22 cellular contexts compared by ENCODE assay signal in the genomic region with DNA sequence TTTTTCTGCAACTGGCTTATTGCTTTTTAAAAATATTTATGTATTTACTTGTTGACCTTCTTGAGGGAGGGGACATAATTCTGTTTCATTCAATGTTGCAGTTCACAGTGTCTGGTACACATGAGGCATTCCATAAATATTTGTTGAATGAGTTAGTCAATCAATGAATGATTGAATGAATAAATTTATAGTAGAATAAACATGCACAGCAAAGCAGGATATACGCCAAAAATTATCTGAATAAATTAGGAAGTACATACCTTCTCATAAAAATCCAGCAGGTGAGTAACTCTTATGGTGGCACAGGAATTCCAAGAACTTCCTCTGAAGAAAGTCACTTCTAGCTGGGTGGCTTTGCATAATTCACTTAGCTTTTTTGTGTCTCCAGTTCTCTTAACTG.
"Had no signal": no experiment of that assay in that cellular context is flagged by ENCODE, and none has a peak within 500 bp of the region (broad histone marks: within the 10 kb centered on the region; RNA-seq: fewer than 3 reads in every experiment).

No MANE protein-coding gene starts in this region.

- H3K27ac ChIP-seq: hepatocyte, left ventricle myocardium inferior, neutrophil, right atrium auricular region, skin epidermis, tibial nerve had no signal

- H3K27me3 Mint-ChIP-seq: activated naive CD8-positive, alpha-beta T cell treated with anti-CD3 and anti-CD28 coated beads, Interleukin-2, amount 50 U/mL, for 24 hours; stimulated activated naive B cell treated with anti-CD40 and anti-IgM and Interleukin-4, amounts not matched to agents 10 μg/mL and 1 μg/mL and 100 μg/mL, for 72 hours; T-cell had no signal

- H3K36me3 Mint-ChIP-seq: memory B cell; stimulated activated naive B cell treated with anti-CD40 and anti-IgM and Interleukin-4, amounts not matched to agents 10 μg/mL and 1 μg/mL and 100 μg/mL, for 72 hours; T-cell had no signal

- H3K27ac Mint-ChIP-seq: activated naive CD4-positive, alpha-beta T cell treated with anti-CD3 and anti-CD28 coated beads for 36 hours; activated naive CD8-positive, alpha-beta T cell treated with anti-CD3 and anti-CD28 coated beads, Interleukin-2, amount 50 U/mL, for 24 hours; memory B cell; naive thymus-derived CD8-positive, alpha-beta T cell; stimulated activated naive B cell treated with anti-CD40 and anti-IgM and Interleukin-4, amounts not matched to agents 10 μg/mL and 1 μg/mL and 100 μg/mL, for 72 hours; T-cell had no signal

- DNase-seq: activated CD4-positive, alpha-beta T cell treated with anti-CD3 and anti-CD28 coated beads, Interleukin-2, amount 50 U/mL, for 4 hours; activated CD4-positive, CD25-positive, alpha-beta regulatory T cell treated with anti-CD3 and anti-CD28 coated beads, Interleukin-2, amount 50 U/mL, for 72 hours; activated naive CD4-positive, alpha-beta T cell treated with anti-CD3 and anti-CD28 coated beads for 36 hours; activated naive CD8-positive, alpha-beta T cell treated with anti-CD3 and anti-CD28 coated beads, Interleukin-2, amount 50 U/mL, for 24 hours; activated T-cell treated with anti-CD3 and anti-CD28 coated beads for 4 hours; aorta; islet precursor cell; left ventricle myocardium inferior; naive thymus-derived CD8-positive, alpha-beta T cell; stimulated activated CD4-positive, alpha-beta T cell treated with anti-CD3 and anti-CD28 coated beads, Interleukin-15, amount 100 ng/mL, for 24 hours; stimulated activated CD4-positive, alpha-beta T cell treated with anti-CD3 and anti-CD28 coated beads, Interleukin-4, amount 100 ng/mL, for 1 hour; stimulated activated naive B cell treated with anti-CD40 and anti-IgM and Interleukin-4, amounts not matched to agents 10 μg/mL and 1 μg/mL and 100 μg/mL, for 72 hours; T-cell; T-helper 9 cell had no signal

- H3K79me2 ChIP-seq: hepatocyte had no signal

- H3K4me1 ChIP-seq: left ventricle myocardium inferior, right atrium auricular region had no signal

- H3K36me3 ChIP-seq: left ventricle myocardium inferior, neutrophil, right atrium auricular region, tibial nerve had no signal

- H3K9me3 ChIP-seq: neutrophil had no signal

- H3K4me3 Mint-ChIP-seq: activated naive CD4-positive, alpha-beta T cell treated with anti-CD3 and anti-CD28 coated beads for 36 hours; activated naive CD8-positive, alpha-beta T cell treated with anti-CD3 and anti-CD28 coated beads, Interleukin-2, amount 50 U/mL, for 24 hours; memory B cell; naive thymus-derived CD8-positive, alpha-beta T cell; stimulated activated naive B cell treated with anti-CD40 and anti-IgM and Interleukin-4, amounts not matched to agents 10 μg/mL and 1 μg/mL and 100 μg/mL, for 72 hours; T-cell had no signal

- FAIRE-seq: colon had no signal

- H3K4me1 Mint-ChIP-seq: activated naive CD8-positive, alpha-beta T cell treated with anti-CD3 and anti-CD28 coated beads, Interleukin-2, amount 50 U/mL, for 24 hours; memory B cell; naive thymus-derived CD8-positive, alpha-beta T cell; stimulated activated naive B cell treated with anti-CD40 and anti-IgM and Interleukin-4, amounts not matched to agents 10 μg/mL and 1 μg/mL and 100 μg/mL, for 72 hours; T-cell had no signal

- H2AFZ ChIP-seq: hepatocyte had no signal

- H3K4me2 ChIP-seq: hepatocyte had no signal

- H3K4me3 ChIP-seq: hepatocyte, left ventricle myocardium inferior, right atrium auricular region, skin epidermis, tibial nerve had no signal

- ATAC-seq: activated naive CD8-positive, alpha-beta T cell treated with anti-CD3 and anti-CD28 coated beads, Interleukin-2, amount 50 U/mL, for 24 hours; esophagus mucosa; naive thymus-derived CD8-positive, alpha-beta T cell; stimulated activated naive B cell treated with anti-CD40 and anti-IgM and Interleukin-4, amounts not matched to agents 10 μg/mL and 1 μg/mL and 100 μg/mL, for 72 hours; T-cell had no signal

- H3K27me3 ChIP-seq: hepatocyte, neutrophil, right atrium auricular region, tibial nerve had no signal
